ENCODE assay signal across 9 cellular contexts in genomic region chr4:147682755-147683154, GRCh38. TPM values are rescaled to one million over a fixed set of nuclear protein-coding genes. Genes with fewer than 3 reads are reported as not detected.
DNase-seq lines count a peak whose midpoint lies in the region; ATAC-seq and TF ChIP-seq lines count a peak whose summit lies in the region.
"Had no signal": no experiment of that assay in that cellular context is flagged by ENCODE, and none has a peak within 500 bp of the region (broad histone marks: within the 10 kb centered on the region; RNA-seq: fewer than 3 reads in every experiment).

No MANE protein-coding gene starts in this region.

- no peak overlapping the region for H3K27ac ChIP-seq in colonic mucosa

- no peaks in the 10 kb centered on the region for H3K27me3 ChIP-seq in colonic mucosa

- H3K36me3 Mint-ChIP-seq in CD14-positive monocyte: peaks cover 18 to 20% of the 10 kb centered on the region in 2 donors
- peaks cover 0 to 20% (median 9%) of the 10 kb centered on the region in 3 donors for H3K36me3 Mint-ChIP-seq in naive thymus-derived CD8-positive, alpha-beta T cell

- POLR2A ChIA-PET in naive thymus-derived CD8-positive, alpha-beta T cell (lab: Charles Lee): interaction anchor here (0.7 to 3.0 kb wide), 2 partner anchors 65 to 1812 kb away, joined by 3 to 54 read pairs; partner anchors contain the start of gene TMEM184C

- DNase-seq in CD14-positive monocyte (ENCODE audit: low spot score) (no peak), LNCaP clone FGC (ENCODE audit: low read depth) (no peak), colonic mucosa (no peak), NCI-H2171 treated with DMSO at 0.1 percent for 48 hours (lab: John Stamatoyannopoulos, UW) (no peak), NCI-H2107 treated with DMSO at 0.1 percent for 48 hours (lab: John Stamatoyannopoulos, UW; ENCODE audit: unreplicated experiment) (no peak), DMS79 (lab: John Stamatoyannopoulos, UW) (no peak), EL (no peak)
- no peak for DNase-seq in naive thymus-derived CD8-positive, alpha-beta T cell
- DNase-seq: NCI-H2227 treated with DMSO at 0.1 percent for 48 hours had no signal

- peaks cover 15% of the 10 kb centered on the region for H3K4me1 Mint-ChIP-seq in CD14-positive monocyte
- H3K4me1 Mint-ChIP-seq in naive thymus-derived CD8-positive, alpha-beta T cell: peaks cover 18 to 40% (median 33%) of the 10 kb centered on the region in 4 donors

- no peaks in the 10 kb centered on the region for H3K36me3 ChIP-seq in colonic mucosa

- no peak for ATAC-seq in naive thymus-derived CD8-positive, alpha-beta T cell

- H3K27me3 Mint-ChIP-seq in CD14-positive monocyte (ENCODE audit: low read depth in 3 of 3): peaks cover 0 to 5% (median 4%) of the 10 kb centered on the region in 3 donors
- H3K27me3 Mint-ChIP-seq in naive thymus-derived CD8-positive, alpha-beta T cell: peaks cover 0 to 5% (median 0%) of the 10 kb centered on the region in 5 donors

- peaks cover 0 to 4% (median 2%) of the 10 kb centered on the region in 7 donors for H3K9me3 Mint-ChIP-seq in CD14-positive monocyte
- H3K9me3 Mint-ChIP-seq in naive thymus-derived CD8-positive, alpha-beta T cell: no peaks in the 10 kb centered on the region

- no peaks in the 10 kb centered on the region for H3K4me1 ChIP-seq in colonic mucosa

- peak overlapping the region; percentile 87 to 97 for H3K4me3 Mint-ChIP-seq in CD14-positive monocyte
- H3K4me3 Mint-ChIP-seq in naive thymus-derived CD8-positive, alpha-beta T cell: peak overlapping the region; percentile 90 to 99 (median 96)

- H3K9me3 ChIP-seq in colonic mucosa: no peaks in the 10 kb centered on the region

- intact Hi-C loops in CD14-positive monocyte (cut with micrococcal nuclease) (loop anchor here in 1 of 2 donors (5.0 kb wide), 1 partner anchor 65 kb away; the partner anchor contains the start of gene TMEM184C), colonic mucosa (cut with DNase I) (no loop called here)

- H3K9ac ChIP-seq in colonic mucosa (ENCODE audit: low read depth in 2 of 2, low read length in 2 of 2): peak overlapping the region in 1 of 2 donors; percentile 4

- peak overlapping the region in 5 of 7 donors; percentile 11 to 97 (median 92) for H3K27ac Mint-ChIP-seq in CD14-positive monocyte
- H3K27ac Mint-ChIP-seq in naive thymus-derived CD8-positive, alpha-beta T cell: peak overlapping the region; percentile 97 to 100 (median 99)

- no peak for TF ChIP-seq CTCF in CD14-positive monocyte (IDR thresholded peaks at IDR 0.05)
- TF ChIP-seq CTCF in LNCaP clone FGC (IDR thresholded peaks at IDR 0.05; ENCODE audit: control insufficient read depth, extremely low read depth, insufficient read depth): no peak
- TF ChIP-seq CTCF in colonic mucosa (IDR thresholded peaks at IDR 0.05): no peak

- H3K4me3 ChIP-seq in LNCaP clone FGC (ENCODE audit: low read depth, low read length) (peak overlapping the region; percentile 76), colonic mucosa (peak overlapping the region; percentile 71)

RNA-seq across cellular contexts. Expression of gene PRMT9, which starts 1.2 kb away (rescaled TPM):
- polyA plus RNA-seq in CD14-positive monocyte: 1 to 10 TPM; 1.6 to 2.0 TPM
- total RNA-seq in colonic mucosa: 1 to 10 TPM; 4.9 to 6.4 TPM
- total RNA-seq in naive thymus-derived CD8-positive, alpha-beta T cell: 10 to 100 TPM; 10.6 to 13.3 TPM
- 1 to 10 TPM; 4.6 to 5.8 (median 5.4) TPM for polyA plus RNA-seq in naive thymus-derived CD8-positive, alpha-beta T cell

RNA-seq across cellular contexts. Expression of gene ARHGAP10, which starts 49.1 kb away (rescaled TPM):
- 1 to 10 TPM; 1.7 to 3.0 TPM for polyA plus RNA-seq in CD14-positive monocyte
- total RNA-seq in colonic mucosa: 1 to 10 TPM; 4.4 to 7.1 TPM
- total RNA-seq in naive thymus-derived CD8-positive, alpha-beta T cell: 1 to 10 TPM; 6.4 TPM
- polyA plus RNA-seq in naive thymus-derived CD8-positive, alpha-beta T cell: 10 to 100 TPM in 2 of 3 donors, 1 to 10 TPM in 1; 7.4 to 16.4 (median 12.5) TPM
